In genomic region chr1:7482772-7483495, GRCh38 we compare ENCODE assay signal across 24 cellular contexts.
"Had no signal": no experiment of that assay in that cellular context is flagged by ENCODE, and none has a peak within 500 bp of the region (broad histone marks: within the 10 kb centered on the region; RNA-seq: fewer than 3 reads in every experiment).

No MANE protein-coding gene starts in this region.

- H3K36me3 ChIP-seq: ascending aorta, brain microvascular endothelial cell, thoracic aorta, upper lobe of right lung, WERI-Rb-1 had no signal

- H3K27ac Mint-ChIP-seq: activated naive CD4-positive, alpha-beta T cell treated with anti-CD3 and anti-CD28 coated beads, Interleukin-2, amount 50 U/mL, for 72 hours; memory B cell had no signal

- ATAC-seq: activated naive CD4-positive, alpha-beta T cell treated with anti-CD3 and anti-CD28 coated beads, Interleukin-2, amount 50 U/mL, for 72 hours; esophagus mucosa; mucosa of descending colon; upper lobe of right lung had no signal

- FAIRE-seq: colon, endothelial cell of umbilical vein, TTC549 had no signal

- H3K4me1 Mint-ChIP-seq: memory B cell had no signal

- H3K4me3 Mint-ChIP-seq: memory B cell had no signal

- H3K27me3 ChIP-seq: ascending aorta, upper lobe of right lung had no signal

- DNase-seq: activated gamma-delta T cell treated with Interleukin-2 at 50 U/mL for 16 hours; activated T-cell treated with anti-CD3 and anti-CD28 coated beads, Interleukin-2, amount 50 U/mL, for 1 hour; brain microvascular endothelial cell; central memory CD4-positive, alpha-beta T cell; effector memory CD4-positive, alpha-beta T cell; foreskin melanocyte; hippocampal formation; kidney glomerular epithelial cell; mucosa of descending colon; occipital lobe; stimulated activated CD4-positive, alpha-beta T cell treated with anti-CD3 and anti-CD28 coated beads, Interleukin-2, amount 100 ng/mL, for 48 hours; stimulated activated CD8-positive, alpha-beta memory T cell treated with anti-CD3 and anti-CD28 coated beads, Interleukin-4, amount 100 ng/mL, for 48 hours; stimulated activated naive CD4-positive, alpha-beta T cell; T-helper 1 cell; upper lobe of right lung; WERI-Rb-1 had no signal

- H3K9me3 ChIP-seq: ascending aorta, mucosa of descending colon, thoracic aorta, upper lobe of right lung had no signal

- H3K4me3 ChIP-seq: ascending aorta, mucosa of descending colon, thoracic aorta, upper lobe of right lung had no signal

- H3K27ac ChIP-seq: ascending aorta, brain microvascular endothelial cell, thoracic aorta, upper lobe of right lung, WERI-Rb-1 had no signal

- H3K9me3 Mint-ChIP-seq: activated naive CD4-positive, alpha-beta T cell treated with anti-CD3 and anti-CD28 coated beads, Interleukin-2, amount 50 U/mL, for 72 hours; memory B cell had no signal

- H3K36me3 Mint-ChIP-seq: activated naive CD4-positive, alpha-beta T cell treated with anti-CD3 and anti-CD28 coated beads, Interleukin-2, amount 50 U/mL, for 72 hours; memory B cell had no signal

- H3K4me1 ChIP-seq: ascending aorta had no signal
